Comparison of ENCODE assay signal across 8 cellular contexts in the genomic region with DNA sequence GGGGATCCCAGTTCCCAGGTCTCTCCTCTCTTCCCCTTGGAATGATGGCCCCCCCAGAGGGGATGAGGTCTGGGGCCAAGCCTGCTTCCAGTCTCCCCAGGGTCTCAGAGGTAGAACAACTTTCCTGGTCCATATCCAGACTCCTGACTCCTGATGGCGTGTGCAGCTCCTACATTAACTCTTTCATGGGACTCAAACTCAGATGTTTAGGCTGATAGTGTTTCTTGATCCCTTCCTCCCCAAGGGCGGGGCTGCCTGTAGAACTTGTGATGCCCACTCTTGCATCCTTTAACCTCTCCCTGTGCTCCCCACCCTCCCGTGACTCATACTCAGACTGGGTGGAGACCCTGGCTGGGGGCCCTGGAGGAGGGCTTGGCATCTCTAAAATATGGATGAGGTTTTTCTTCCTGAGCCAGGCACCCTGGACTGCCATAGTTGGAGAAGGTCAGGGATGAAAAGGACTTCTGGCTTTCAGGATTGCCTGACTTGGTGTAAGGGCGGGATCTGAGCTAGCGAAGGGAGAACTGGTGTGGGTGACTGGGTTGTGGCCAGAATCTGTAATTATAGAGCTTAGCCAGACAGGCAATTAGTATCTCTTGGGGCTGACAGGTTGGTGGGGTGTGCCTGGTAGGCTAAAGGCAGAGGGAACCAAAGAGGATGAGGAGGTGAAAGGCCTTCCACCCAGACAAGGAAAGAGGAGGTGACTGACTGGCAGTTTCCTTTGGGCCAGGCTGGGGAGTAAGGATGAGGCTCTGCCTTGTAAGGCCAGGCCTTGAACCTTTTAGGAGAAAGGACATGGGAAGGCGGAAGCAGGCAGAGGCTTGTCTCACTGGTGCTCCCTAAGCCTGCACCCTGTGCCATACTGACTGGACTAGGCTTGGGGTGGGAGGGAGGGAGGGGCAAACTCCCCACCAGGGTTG. TPM values are rescaled to one million over a fixed set of nuclear protein-coding genes. Genes with fewer than 3 reads are reported as not detected.
DNase-seq lines count a peak whose midpoint lies in the region; ATAC-seq and TF ChIP-seq lines count a peak whose summit lies in the region.

No MANE protein-coding gene starts in this region.

- peaks cover 57% of the 10 kb centered on the region for H3K4me1 ChIP-seq in CD8-positive, alpha-beta memory T cell (ENCODE audit: insufficient read depth, low read length)
- peaks cover 29% of the 10 kb centered on the region for H3K4me1 ChIP-seq in mammary epithelial cell (ENCODE audit: insufficient read depth, low read length)
- peaks cover 48% of the 10 kb centered on the region for H3K4me1 ChIP-seq in lower lobe of right lung

- H3K36me3 ChIP-seq in CD8-positive, alpha-beta memory T cell (ENCODE audit: insufficient read depth, low read length), result peaks cover 15% of the 10 kb centered on the region
- H3K36me3 ChIP-seq in mammary epithelial cell (ENCODE audit: insufficient read depth, low read length) (no peaks in the 10 kb centered on the region), lower lobe of right lung (peaks cover 14% of the 10 kb centered on the region)

- dilution Hi-C loops in mammary epithelial cell (cut with HindIII; ENCODE audit: low sequenced_read_pairs), result no loop called here

- CTCF ChIA-PET in CD8-positive, alpha-beta memory T cell (lab: Charles Lee), result interaction anchor here (1.2 to 18.8 kb wide), 6 partner anchors 15 to 128 kb away, joined by 3 to 591 read pairs (median 5); a partner anchor contains a TSS
- CTCF ChIA-PET in mammary epithelial cell (lab: Charles Lee; ENCODE audit: low non-redundant PET), result interaction anchor here (0.6 kb wide), 1 partner anchor 220 kb away, joined by 4 read pairs; no protein-coding TSS in a partner anchor

- no peak overlapping the region for H3K9ac ChIP-seq in mammary epithelial cell (ENCODE audit: insufficient read depth, low read length)

- no peaks in the 10 kb centered on the region for H4K20me1 ChIP-seq in mammary epithelial cell (ENCODE audit: insufficient read depth, low read length)

- H2AFZ ChIP-seq in mammary epithelial cell (ENCODE audit: low read depth, low read length), result peak overlapping the region; percentile 83

- POLR2A ChIA-PET in CD8-positive, alpha-beta memory T cell (lab: Charles Lee), result interaction anchor here (0.6 to 6.4 kb wide), 5 partner anchors 9 to 77 kb away, joined by 3 to 56 read pairs (median 10); no protein-coding TSS in a partner anchor

- H3K27ac ChIP-seq in CD8-positive, alpha-beta memory T cell (ENCODE audit: low read depth, low read length), result peak overlapping the region; percentile 83
- H3K27ac ChIP-seq in mammary epithelial cell (ENCODE audit: insufficient read depth, low read depth, low read length), result no peak overlapping the region
- H3K27ac ChIP-seq in lower lobe of right lung, result peak overlapping the region; percentile 86

- H3K4me3 Mint-ChIP-seq in CD8-positive, alpha-beta memory T cell, result peak overlapping the region; percentile 96 to 98 (median 98)

- H3K27me3 ChIP-seq in CD8-positive, alpha-beta memory T cell (ENCODE audit: insufficient read depth, low read length, poor library complexity, severe bottlenecking), result no peaks in the 10 kb centered on the region
- no peaks in the 10 kb centered on the region for H3K27me3 ChIP-seq in mammary epithelial cell (ENCODE audit: insufficient read depth, low read length)
- peaks cover 5% of the 10 kb centered on the region for H3K27me3 ChIP-seq in lower lobe of right lung (ENCODE audit: low read depth)

- H3K9me3 Mint-ChIP-seq in CD8-positive, alpha-beta memory T cell, result no peaks in the 10 kb centered on the region

- no peaks in the 10 kb centered on the region for H3K79me2 ChIP-seq in mammary epithelial cell (ENCODE audit: insufficient read depth, low read length)

- WGBS in mammary epithelial cell (ENCODE audit: low coverage, missing lambda C conversion rate), result 87% methylated on average over 4 of the region's 6 CpGs

- no peak for TF ChIP-seq CTCF in mammary epithelial cell (conservative IDR thresholded peaks at IDR 0.05 in 1 of 2, IDR thresholded peaks at IDR 0.05 in 1 of 2; ENCODE audit: extremely low read depth in 1 of 2, insufficient read depth in 1 of 2, low read depth in 1 of 2, low read length in 2 of 2)
- no peak for TF ChIP-seq CTCF in lower lobe of right lung (IDR thresholded peaks at IDR 0.05)

- H3K27ac Mint-ChIP-seq in CD8-positive, alpha-beta memory T cell, result peak overlapping the region; percentile 76 to 98 (median 93)

- H3K36me3 Mint-ChIP-seq in CD8-positive, alpha-beta memory T cell, result peaks cover 4 to 29% (median 4%) of the 10 kb centered on the region in 3 donors

- H3K4me2 ChIP-seq in mammary epithelial cell (ENCODE audit: insufficient read depth, low read depth, low read length), result peak overlapping the region; percentile 92

- H3K27me3 Mint-ChIP-seq in CD8-positive, alpha-beta memory T cell, result peaks cover 0 to 4% of the 10 kb centered on the region in 2 donors

- ATAC-seq in lower lobe of right lung, result no peak
- ATAC-seq in GM18873 (IDR thresholded peaks at IDR 0.05; ENCODE audit: low FRiP score, unreplicated experiment), result no peak
- ATAC-seq in HG03139 (IDR thresholded peaks at IDR 0.05; ENCODE audit: unreplicated experiment), result no peak

- BruUV-seq in mammary epithelial cell (replicated peaks; lab: Mats Ljungman, UMichigan), result no TSS peak

- DNase-seq in CD8-positive, alpha-beta memory T cell, result no peak
- DNase-seq in NAMALWA (ENCODE audit: low spot score) (peak; percentile 35), mammary epithelial cell (peak; percentile 16), lower lobe of right lung (no peak), ureter (ENCODE audit: low spot score) (peak; percentile 78), cerebellar nuclear complex (lab: John Stamatoyannopoulos, UW) (no peak)

- H3K4me3 ChIP-seq in CD8-positive, alpha-beta memory T cell (ENCODE audit: low read length), result peak overlapping the region; percentile 72
- H3K4me3 ChIP-seq in mammary epithelial cell (replicated peaks in 1 of 3; ENCODE audit: insufficient read depth in 1 of 3, low read depth in 2 of 3, low read length in 3 of 3), result no peak overlapping the region
- H3K4me3 ChIP-seq in lower lobe of right lung, result peak overlapping the region; percentile 74

- H3K9me3 ChIP-seq in CD8-positive, alpha-beta memory T cell (ENCODE audit: low read length), result no peaks in the 10 kb centered on the region
- H3K9me3 ChIP-seq in mammary epithelial cell (replicated peaks; ENCODE audit: insufficient read depth, low read length), result no peaks in the 10 kb centered on the region
- H3K9me3 ChIP-seq in lower lobe of right lung, result no peaks in the 10 kb centered on the region

- in situ Hi-C loops in mammary epithelial cell (cut with MboI; ENCODE audit: low sequenced_read_pairs in 2 of 2), result no loop called here

- H3K4me1 Mint-ChIP-seq in CD8-positive, alpha-beta memory T cell, result peaks cover 55 to 70% (median 62%) of the 10 kb centered on the region in 3 donors

- intact Hi-C loops in mammary epithelial cell (cut with micrococcal nuclease), result loop anchor here (2.0 to 10.0 kb wide), 3 partner anchors 54 to 652 kb away; a partner anchor contains a TSS
- intact Hi-C loops in lower lobe of right lung (cut with DNase I), result no loop called here

RNA-seq across cellular contexts. Expression of a gene that starts 1.5 kb away (rescaled TPM):
- total RNA-seq in CD8-positive, alpha-beta memory T cell, result 10 to 100 TPM; 71.7 to 72.8 TPM
- 69.9 TPM for polyA plus RNA-seq in CD8-positive, alpha-beta memory T cell
- total RNA-seq in mammary epithelial cell (10 to 100 TPM; 11.5 TPM), lower lobe of right lung (26.0 TPM), ureter (40.7 TPM)
- polyA plus RNA-seq in mammary epithelial cell, result 9.3 TPM
- polyA minus RNA-seq in mammary epithelial cell, result 5.8 TPM

RNA-seq across cellular contexts. Expression of a gene that starts 5.9 kb away (rescaled TPM):
- not detected for total RNA-seq in CD8-positive, alpha-beta memory T cell
- not detected for polyA plus RNA-seq in CD8-positive, alpha-beta memory T cell
- not detected for total RNA-seq in mammary epithelial cell
- polyA plus RNA-seq in mammary epithelial cell, result not detected
- polyA minus RNA-seq in mammary epithelial cell, result not detected
- 0.47 TPM for total RNA-seq in lower lobe of right lung
- total RNA-seq in ureter, result not detected

RNA-seq across cellular contexts. Expression of a gene that starts 54.4 kb away (rescaled TPM):
- 100 to 1,000 TPM; 145 to 153 TPM for total RNA-seq in CD8-positive, alpha-beta memory T cell
- polyA plus RNA-seq in CD8-positive, alpha-beta memory T cell, result 149 TPM
- total RNA-seq in mammary epithelial cell (100 to 1,000 TPM; 135 to 174 TPM), lower lobe of right lung (75.4 TPM), ureter (110 TPM)
- polyA plus RNA-seq in mammary epithelial cell, result 114 TPM
- polyA minus RNA-seq in mammary epithelial cell, result 99.8 TPM

Comparison
In these comparisons a context has a peak if more than half of its experiments do, and no peak if none do; other contexts are left out.
1. DNase-seq: peak in NAMALWA (single experiment), mammary epithelial cell (single experiment) and ureter (single experiment); none in CD8-positive, alpha-beta memory T cell (0 of 5), lower lobe of right lung (single experiment) and cerebellar nuclear complex (0 of 2).
2. H3K4me3 ChIP-seq: peak in CD8-positive, alpha-beta memory T cell (single experiment) and lower lobe of right lung (single experiment); none in mammary epithelial cell (0 of 3).